11 cellular contexts compared by ENCODE assay signal in the genomic region with DNA sequence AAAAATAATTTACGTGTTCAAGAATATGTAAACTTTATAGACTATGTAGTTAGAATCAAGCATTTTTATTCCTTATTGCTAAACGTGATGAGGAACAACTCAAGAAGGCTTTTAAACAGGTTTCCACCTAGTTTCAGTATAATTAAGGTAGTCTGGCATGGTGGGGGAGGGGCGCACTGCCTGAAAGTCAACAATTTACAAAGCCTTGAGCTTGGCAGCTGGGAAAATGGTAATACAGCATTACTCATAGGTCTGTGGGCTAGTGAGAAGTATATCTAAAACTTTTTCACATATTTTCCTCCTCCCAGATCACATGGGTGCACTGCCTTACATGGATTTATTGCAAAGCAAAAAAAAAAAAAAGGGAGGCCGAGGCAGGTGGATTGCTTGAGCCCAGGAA.
A peak's percentile ranks its signal among the peaks of the same experiment; 100 is the strongest.
DNase-seq lines count a peak whose midpoint lies in the region; TF ChIP-seq lines count a peak whose summit lies in the region.
"Had no signal": no experiment of that assay in that cellular context is flagged by ENCODE, and none has a peak within 500 bp of the region (broad histone marks: within the 10 kb centered on the region; RNA-seq: fewer than 3 reads in every experiment).

No MANE protein-coding gene starts in this region.

- H3K9me3 ChIP-seq in MG63 (no peaks in the 10 kb centered on the region), mesenchymal stem cell (ENCODE audit: control insufficient read depth, low read length) (no peaks in the 10 kb centered on the region), colonic mucosa (no peaks in the 10 kb centered on the region), right atrium auricular region (no peaks in the 10 kb centered on the region)
- H3K9me3 ChIP-seq: psoas muscle, vagina had no signal

- no peak overlapping the region for H3K18ac ChIP-seq in mesenchymal stem cell (ENCODE audit: low read depth in 1 of 2, low read length in 2 of 2)

- H3K4me3 ChIP-seq in MG63 (no peak overlapping the region), choroid plexus epithelial cell (ENCODE audit: low read depth, low read length) (no peak overlapping the region), mesenchymal stem cell (ENCODE audit: insufficient read depth in 1 of 2, low read depth in 1 of 2, low read length in 2 of 2) (no peak overlapping the region), colonic mucosa (no peak overlapping the region), right atrium auricular region (no peak overlapping the region)
- H3K4me3 ChIP-seq: psoas muscle, vagina had no signal

- DNase-seq in DMS53 (lab: John Stamatoyannopoulos, UW) (peak; percentile 92), MG63 (peak; percentile 5), choroid plexus epithelial cell (ENCODE audit: low read depth) (peak; percentile 85), mesenchymal stem cell (peak; percentile 77), colonic mucosa (no peak), right atrium auricular region (ENCODE audit: low spot score) (no peak), NCI-H1694 treated with DMSO at 0.1 percent for 48 hours (lab: John Stamatoyannopoulos, UW) (no peak), 8988T (no peak)
- DNase-seq: psoas muscle had no signal

- H3K9ac ChIP-seq in mesenchymal stem cell (ENCODE audit: low read length) (no peak overlapping the region), colonic mucosa (ENCODE audit: low read depth in 2 of 2, low read length in 2 of 2) (no peak overlapping the region)
- H3K9ac ChIP-seq: KMS-11 had no signal

- no peak overlapping the region for H3K4me2 ChIP-seq in mesenchymal stem cell (ENCODE audit: low read length, poor library complexity, severe bottlenecking)
- H3K4me2 ChIP-seq: KMS-11 had no signal

- no peaks in the 10 kb centered on the region for H3K27me3 ChIP-seq in MG63
- H3K27me3 ChIP-seq in mesenchymal stem cell (ENCODE audit: control insufficient read depth in 1 of 2, insufficient read depth in 1 of 2, low read length in 2 of 2) = no peaks in the 10 kb centered on the region
- H3K27me3 ChIP-seq in colonic mucosa = no peaks in the 10 kb centered on the region
- H3K27me3 ChIP-seq in right atrium auricular region = no peaks in the 10 kb centered on the region
- H3K27me3 ChIP-seq: vagina had no signal

- H2BK12ac ChIP-seq in mesenchymal stem cell (ENCODE audit: low read length in 2 of 2) = no peak overlapping the region

- H3K36me3 ChIP-seq in MG63 = no peaks in the 10 kb centered on the region
- H3K36me3 ChIP-seq in mesenchymal stem cell (ENCODE audit: control insufficient read depth in 1 of 2, insufficient read depth in 2 of 2, low read depth in 1 of 2, low read length in 2 of 2) = no peaks in the 10 kb centered on the region
- H3K36me3 ChIP-seq in colonic mucosa = no peaks in the 10 kb centered on the region
- H3K36me3 ChIP-seq in right atrium auricular region = no peaks in the 10 kb centered on the region

- no peak overlapping the region for H2AFZ ChIP-seq in mesenchymal stem cell (ENCODE audit: low read depth, low read length)

- intact Hi-C loops in colonic mucosa (cut with DNase I) = no loop called here

- H2BK5ac ChIP-seq in mesenchymal stem cell (ENCODE audit: low read depth, low read length, poor library complexity, severe bottlenecking) = no peak overlapping the region

- H3K4ac ChIP-seq in mesenchymal stem cell (ENCODE audit: low read depth in 1 of 2, low read length in 2 of 2) = no peak overlapping the region

- H3K14ac ChIP-seq in mesenchymal stem cell (ENCODE audit: low read length in 2 of 2) = no peak overlapping the region

- no peak overlapping the region for H2BK120ac ChIP-seq in mesenchymal stem cell (ENCODE audit: low read depth, low read length)

- no peak overlapping the region for H4K8ac ChIP-seq in mesenchymal stem cell (ENCODE audit: low read length)

- H3K23ac ChIP-seq in mesenchymal stem cell (ENCODE audit: low read length in 2 of 2) = no peak overlapping the region

- H2AK5ac ChIP-seq in mesenchymal stem cell (ENCODE audit: low read length, severe bottlenecking) = no peak overlapping the region

- H3K79me1 ChIP-seq in mesenchymal stem cell (replicated peaks; ENCODE audit: low read length, poor library complexity, severe bottlenecking) = peaks cover 18% of the 10 kb centered on the region

- H3K4me1 ChIP-seq in mesenchymal stem cell (ENCODE audit: control insufficient read depth, insufficient read depth, low read depth, low read length) (peaks cover 4% of the 10 kb centered on the region), colonic mucosa (no peaks in the 10 kb centered on the region), right atrium auricular region (peaks cover 0 to 6% of the 10 kb centered on the region in 2 donors)
- H3K4me1 ChIP-seq: vagina had no signal

- TF ChIP-seq CTCF in choroid plexus epithelial cell (conservative IDR thresholded peaks at IDR 0.05; ENCODE audit: low read depth, low read length) (no peak), colonic mucosa (IDR thresholded peaks at IDR 0.05) (no peak), right atrium auricular region (IDR thresholded peaks at IDR 0.05) (no peak)

- H2BK15ac ChIP-seq in mesenchymal stem cell (ENCODE audit: low read depth, poor library complexity, severe bottlenecking) = no peak overlapping the region

- H3K27ac ChIP-seq in mesenchymal stem cell (ENCODE audit: low read length, poor library complexity, severe bottlenecking) (no peak overlapping the region), colonic mucosa (no peak overlapping the region), right atrium auricular region (no peak overlapping the region)
- H3K27ac ChIP-seq: KMS-11, psoas muscle, vagina had no signal

- no peak overlapping the region for H4K91ac ChIP-seq in mesenchymal stem cell (ENCODE audit: low read length)

- 40% methylated on average over 2 of the region's 4 CpGs for WGBS in mesenchymal stem cell

Comparison
In these comparisons a context has a peak if more than half of its experiments do, and no peak if none do; other contexts are left out.
1. DNase-seq: peak in DMS53 (single experiment), MG63 (single experiment), choroid plexus epithelial cell (single experiment) and mesenchymal stem cell (single experiment); none in colonic mucosa (single experiment), right atrium auricular region (single experiment), NCI-H1694 treated with DMSO at 0.1 percent for 48 hours (single experiment) and 8988T (single experiment).